Comparison of ENCODE assay signal across 9 cellular contexts in the genomic region with DNA sequence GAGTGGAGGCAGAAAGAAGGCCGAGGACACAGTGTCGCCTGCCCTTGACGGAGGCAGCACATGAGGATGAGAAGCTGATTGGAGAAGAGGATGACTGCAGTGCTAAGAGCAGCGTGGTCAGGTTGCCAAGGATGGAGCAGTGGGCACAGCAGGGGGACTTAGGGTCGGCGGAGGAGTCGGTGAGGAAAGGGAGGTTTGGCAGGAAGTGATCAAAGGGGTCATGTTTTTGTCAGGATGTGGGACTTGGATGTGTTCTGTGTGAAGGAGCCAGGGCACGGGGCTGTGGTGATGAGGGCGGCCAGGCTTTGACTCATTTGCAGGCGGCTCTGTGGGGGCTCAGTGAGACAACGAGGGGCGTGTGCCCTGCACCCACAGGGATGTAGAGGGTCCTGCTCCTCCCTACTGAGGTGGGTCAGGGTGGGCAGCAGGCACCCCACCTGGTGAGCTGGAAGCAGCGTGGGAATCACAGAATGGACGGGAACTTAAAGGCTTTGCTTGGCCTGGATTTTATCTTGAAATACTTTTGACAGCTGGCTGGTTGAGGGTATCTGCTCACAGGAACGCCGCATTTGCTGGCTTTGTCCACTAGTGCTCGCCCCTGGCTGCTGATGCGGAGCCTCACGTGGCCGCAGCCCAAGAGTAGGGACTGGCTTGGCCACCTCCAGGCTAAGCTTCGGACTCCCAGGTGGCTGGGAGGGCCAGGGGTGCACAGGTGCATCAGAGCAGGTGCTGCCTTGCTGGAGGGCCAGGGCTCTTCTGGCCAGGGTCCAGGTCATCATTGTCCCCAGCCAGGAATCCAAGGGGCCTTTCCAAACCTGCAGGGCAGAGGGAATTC. TPM values are rescaled to one million over a fixed set of nuclear protein-coding genes. Genes with fewer than 3 reads are reported as not detected.
DNase-seq lines count a peak whose midpoint lies in the region; ATAC-seq lines count a peak whose summit lies in the region.
"Had no signal": no experiment of that assay in that cellular context is flagged by ENCODE, and none has a peak within 500 bp of the region (broad histone marks: within the 10 kb centered on the region; RNA-seq: fewer than 3 reads in every experiment).

No MANE protein-coding gene starts in this region.

- H3K4me3 Mint-ChIP-seq in CD4-positive, alpha-beta memory T cell = peak overlapping the region in 6 of 8 donors; percentile 4 to 79 (median 56)

- peak overlapping the region; percentile 9 to 95 (median 77) for H3K27ac Mint-ChIP-seq in CD4-positive, alpha-beta memory T cell

- H3K9me3 ChIP-seq in CD4-positive, alpha-beta memory T cell (ENCODE audit: control insufficient read depth in 1 of 2, low read length in 2 of 2) = no peaks in the 10 kb centered on the region
- no peaks in the 10 kb centered on the region for H3K9me3 ChIP-seq in mucosa of stomach (ENCODE audit: control insufficient read depth, low read length)
- H3K9me3 ChIP-seq: neutrophil had no signal

- intact Hi-C loops in CD4-positive, alpha-beta memory T cell (cut with micrococcal nuclease) = no loop called here

- H3K27me3 Mint-ChIP-seq in CD4-positive, alpha-beta memory T cell = no peaks in the 10 kb centered on the region

- H3K27ac ChIP-seq in CD4-positive, alpha-beta memory T cell (ENCODE audit: low read depth, low read length) = no peak overlapping the region
- H3K27ac ChIP-seq in angular gyrus (ENCODE audit: low read depth, low read length) = peak overlapping the region; percentile 67
- H3K27ac ChIP-seq: neutrophil had no signal

- peaks cover 9% of the 10 kb centered on the region for H3K36me3 ChIP-seq in CD4-positive, alpha-beta memory T cell (ENCODE audit: insufficient read depth, low read length)
- H3K36me3 ChIP-seq in mucosa of stomach (ENCODE audit: control insufficient read depth, insufficient read depth, low read length) = no peaks in the 10 kb centered on the region

- H3K4me1 ChIP-seq in CD4-positive, alpha-beta memory T cell (ENCODE audit: insufficient read depth, low read length) = peaks cover 23% of the 10 kb centered on the region
- peaks cover 37% of the 10 kb centered on the region for H3K4me1 ChIP-seq in mucosa of stomach (ENCODE audit: control insufficient read depth, insufficient read depth, low read length)

- peaks cover 4 to 29% of the 10 kb centered on the region in 2 donors for H3K36me3 Mint-ChIP-seq in CD4-positive, alpha-beta memory T cell

- H3K27me3 ChIP-seq in CD4-positive, alpha-beta memory T cell (ENCODE audit: insufficient read depth, low read length) = no peaks in the 10 kb centered on the region
- no peaks in the 10 kb centered on the region for H3K27me3 ChIP-seq in mucosa of stomach (ENCODE audit: control insufficient read depth, insufficient read depth, low read length)
- H3K27me3 ChIP-seq: neutrophil had no signal

- no peaks in the 10 kb centered on the region for H3K9me3 Mint-ChIP-seq in CD4-positive, alpha-beta memory T cell

- no peak for DNase-seq in CD4-positive, alpha-beta memory T cell
- DNase-seq in LHCN-M2 (ENCODE audit: low read depth) (peak; percentile 73), NCI-H748 treated with DMSO at 0.1 percent for 48 hours (lab: John Stamatoyannopoulos, UW) (no peak)
- DNase-seq in central memory CD4-positive, alpha-beta T cell = no peak

- no peak overlapping the region for H3K4me3 ChIP-seq in CD4-positive, alpha-beta memory T cell (ENCODE audit: low read length in 2 of 2)
- no peak overlapping the region for H3K4me3 ChIP-seq in mucosa of stomach (ENCODE audit: low read length)

- peaks cover 13 to 39% (median 24%) of the 10 kb centered on the region in 4 donors for H3K4me1 Mint-ChIP-seq in CD4-positive, alpha-beta memory T cell

- POLR2A ChIA-PET in CD4-positive, alpha-beta memory T cell (lab: Charles Lee; ENCODE audit: partially characterized antibody) = interaction anchor here (1.0 to 1.6 kb wide), 2 partner anchors 14 to 45 kb away, joined by 3 to 4 read pairs; no protein-coding TSS in a partner anchor

- peak overlapping the region; percentile 37 for H3K9ac ChIP-seq in mucosa of stomach (ENCODE audit: low read length)

- ATAC-seq in HG03039 (IDR thresholded peaks at IDR 0.05; ENCODE audit: unreplicated experiment) (no peak), HG03175 (IDR thresholded peaks at IDR 0.05; ENCODE audit: unreplicated experiment) (no peak)

- CTCF ChIA-PET in CD4-positive, alpha-beta memory T cell (lab: Charles Lee; ENCODE audit: partially characterized antibody) = interaction anchor here (0.6 to 3.0 kb wide), 5 partner anchors 11 to 23 kb away, joined by 3 to 9 read pairs (median 3); no protein-coding TSS in a partner anchor

RNA-seq across cellular contexts. Expression of a gene that starts 6.0 kb away (rescaled TPM):
- 10 to 100 TPM; 30.7 TPM for total RNA-seq in CD4-positive, alpha-beta memory T cell
- 10 to 100 TPM; 58.1 to 82.6 TPM for polyA plus RNA-seq in CD4-positive, alpha-beta memory T cell
- total RNA-seq in LHCN-M2 (2014; rRNA removed) = 254 and 304 TPM in 2 replicates
- polyA plus RNA-seq in LHCN-M2 (2012) = 115 TPM

RNA-seq across cellular contexts. Expression of a gene that starts 11.6 kb away (rescaled TPM):
- not detected for total RNA-seq in CD4-positive, alpha-beta memory T cell
- not detected for polyA plus RNA-seq in CD4-positive, alpha-beta memory T cell
- total RNA-seq in LHCN-M2 (2014; rRNA removed) = 91.8 and 93.7 TPM in 2 replicates
- 34.3 TPM for polyA plus RNA-seq in LHCN-M2 (2012)

RNA-seq across cellular contexts. Expression of a gene that starts 30.4 kb away (rescaled TPM):
- 10 to 100 TPM in 1 of 2 experiments, 1 to 10 TPM in 1; 10.0 to 10.2 TPM for total RNA-seq in CD4-positive, alpha-beta memory T cell
- 10 to 100 TPM; 12.5 to 20.1 TPM for polyA plus RNA-seq in CD4-positive, alpha-beta memory T cell
- 28.1 and 31.8 TPM in 2 replicates for total RNA-seq in LHCN-M2 (2014; rRNA removed)
- 67.0 TPM for polyA plus RNA-seq in LHCN-M2 (2012)

RNA-seq across cellular contexts. Expression of a gene that starts 30.6 kb away (rescaled TPM):
- total RNA-seq in CD4-positive, alpha-beta memory T cell = 10 to 100 TPM; 19.9 to 21.7 TPM
- 10 to 100 TPM; 41.5 to 43.1 TPM for polyA plus RNA-seq in CD4-positive, alpha-beta memory T cell
- total RNA-seq in LHCN-M2 (2014; rRNA removed) = 4.0 and 6.7 TPM in 2 replicates
- 20.5 TPM for polyA plus RNA-seq in LHCN-M2 (2012)

RNA-seq across cellular contexts. Expression of a gene that starts 54.5 kb away (rescaled TPM):
- 10 to 100 TPM; 38.6 to 40.5 TPM for total RNA-seq in CD4-positive, alpha-beta memory T cell
- 10 to 100 TPM in 1 of 2 donors, 1 to 10 TPM in 1; 9.0 to 15.2 TPM for polyA plus RNA-seq in CD4-positive, alpha-beta memory T cell
- total RNA-seq in LHCN-M2 (2014; rRNA removed) = 11.5 and 21.8 TPM in 2 replicates
- polyA plus RNA-seq in LHCN-M2 (2012) = 32.9 TPM

Comparison
In these comparisons a context has a peak if more than half of its experiments do, and no peak if none do; other contexts are left out.
1. RNA of a gene that starts 11.6 kb away (total RNA-seq): 91.8 to 93.7 TPM in LHCN-M2; not detected in CD4-positive, alpha-beta memory T cell; every median in the first group is over 10 times any median in the second.